ENCODE assay signal across 9 cellular contexts in genomic region chr17:78263063-78263735, GRCh38.
DNase-seq lines count a peak whose midpoint lies in the region; ATAC-seq and TF ChIP-seq lines count a peak whose summit lies in the region.
"Had no signal": no experiment of that assay in that cellular context is flagged by ENCODE, and none has a peak within 500 bp of the region (broad histone marks: within the 10 kb centered on the region; RNA-seq: fewer than 3 reads in every experiment).

No MANE protein-coding gene starts in this region.

- H3K27me3 ChIP-seq in RWPE2 (ENCODE audit: insufficient read depth, poor library complexity, severe bottlenecking), result no peaks in the 10 kb centered on the region

- no peak overlapping the region for H3K4me3 Mint-ChIP-seq in nephron progenitor cell

- peak overlapping the region; percentile 69 for H3K27ac Mint-ChIP-seq in nephron progenitor cell

- H3K4me1 Mint-ChIP-seq in nephron progenitor cell, result peaks cover 65% of the 10 kb centered on the region

- no peaks in the 10 kb centered on the region for H3K36me3 ChIP-seq in RWPE2 (ENCODE audit: low read depth)

- no peaks in the 10 kb centered on the region for H3K36me3 Mint-ChIP-seq in nephron progenitor cell (ENCODE audit: low read depth)

- no peak overlapping the region for H3K4me3 ChIP-seq in RWPE2 (ENCODE audit: severe bottlenecking)

- TF ChIP-seq CTCF in RWPE2 (IDR thresholded peaks at IDR 0.05; ENCODE audit: poor library complexity, severe bottlenecking), result no peak
- no peak for TF ChIP-seq CTCF in nephron progenitor cell (IDR thresholded peaks at IDR 0.05)

- no peak for ATAC-seq in RWPE2 (ENCODE audit: low read depth)
- ATAC-seq in GM19324 (IDR thresholded peaks at IDR 0.05; ENCODE audit: low FRiP score, unreplicated experiment), result no peak
- ATAC-seq in GM18858 (IDR thresholded peaks at IDR 0.05; ENCODE audit: unreplicated experiment), result no peak

- peaks cover 4% of the 10 kb centered on the region for H3K27me3 Mint-ChIP-seq in nephron progenitor cell (ENCODE audit: low read depth, poor library complexity)

- H3K9me3 ChIP-seq in RWPE2 (ENCODE audit: severe bottlenecking), result no peaks in the 10 kb centered on the region

- no peak overlapping the region for H3K27ac ChIP-seq in RWPE2 (ENCODE audit: poor library complexity, severe bottlenecking)

- DNase-seq in CMK (ENCODE audit: low read depth) (peak; percentile 91), RWPE2 (ENCODE audit: low spot score) (peak; percentile 59), erythroblast (lab: John Stamatoyannopoulos, UW) (peak; percentile 77 to 82), nephron progenitor cell (peak; percentile 51), superior temporal gyrus (ENCODE audit: extremely low spot score) (no peak), NCI-H526 treated with DMSO at 0.1 percent for 48 hours (lab: John Stamatoyannopoulos, UW) (no peak)
- DNase-seq: activated effector memory CD4-positive, alpha-beta T cell treated with anti-CD3 and anti-CD28 coated beads, Interleukin-2, amount 50 U/mL, for 16 hours had no signal

- no peaks in the 10 kb centered on the region for H3K4me1 ChIP-seq in RWPE2 (ENCODE audit: insufficient read depth, poor library complexity, severe bottlenecking)

- no peaks in the 10 kb centered on the region for H3K9me3 Mint-ChIP-seq in nephron progenitor cell

- TF ChIP-seq POLR2A in erythroblast (IDR thresholded peaks at IDR 0.05; ENCODE audit: low read length), result peak; percentile 42

Comparison
In these comparisons a context has a peak if more than half of its experiments do, and no peak if none do; other contexts are left out.
1. DNase-seq: peak in CMK (single experiment), RWPE2 (single experiment), erythroblast (2 of 2) and nephron progenitor cell (single experiment); none in superior temporal gyrus (single experiment) and NCI-H526 treated with DMSO at 0.1 percent for 48 hours (single experiment).